ENCODE assay signal across 11 cellular contexts in genomic region chr2:133568598-133568997, GRCh38. TPM values are rescaled to one million over a fixed set of nuclear protein-coding genes. Genes with fewer than 3 reads are reported as not detected.
DNase-seq lines count a peak whose midpoint lies in the region; ATAC-seq, FAIRE-seq and TF ChIP-seq lines count a peak whose summit lies in the region.
"Had no signal": no experiment of that assay in that cellular context is flagged by ENCODE, and none has a peak within 500 bp of the region (broad histone marks: within the 10 kb centered on the region; RNA-seq: fewer than 3 reads in every experiment).

No MANE protein-coding gene starts in this region.

- H3F3A ChIP-seq in smooth muscle cell (ENCODE audit: low read depth): no peaks in the 10 kb centered on the region

- H3K9me3 ChIP-seq in right lobe of liver (no peaks in the 10 kb centered on the region), smooth muscle cell (replicated peaks; ENCODE audit: low read depth) (no peaks in the 10 kb centered on the region)
- H3K9me3 ChIP-seq: Peyer's patch had no signal

- H2AFZ ChIP-seq in smooth muscle cell (ENCODE audit: low read depth): peak overlapping the region; percentile 76

- H3K36me3 ChIP-seq in bronchial epithelial cell (ENCODE audit: control insufficient read depth, insufficient read depth, low read length) (no peaks in the 10 kb centered on the region), right lobe of liver (no peaks in the 10 kb centered on the region), smooth muscle cell (ENCODE audit: low read depth) (no peaks in the 10 kb centered on the region)
- H3K36me3 ChIP-seq: Peyer's patch had no signal

- peak overlapping the region; percentile 86; the same call in 1 of the 2 replicates for H3K4me3 Mint-ChIP-seq in HFFc6

- H4K20me1 ChIP-seq in smooth muscle cell (ENCODE audit: low read depth): no peaks in the 10 kb centered on the region

- H3K9ac ChIP-seq in smooth muscle cell (ENCODE audit: low read depth): no peak overlapping the region

- no peaks in the 10 kb centered on the region for H3K36me3 Mint-ChIP-seq in HFFc6 (ENCODE audit: low read depth)

- intact Hi-C loops in right lobe of liver (cut with DNase I): no loop called here

- peak in 3 of 4 donors; percentile 4 to 25 (median 4) for ATAC-seq in right lobe of liver
- no peak for ATAC-seq in GM21723 (IDR thresholded peaks at IDR 0.05; ENCODE audit: unreplicated experiment)

- peak overlapping the region; percentile 80 for H3K4me2 ChIP-seq in smooth muscle cell

- DNase-seq in HFFc6 (no peak), bronchial epithelial cell (ENCODE audit: low read depth) (peak; percentile 75), right lobe of liver (no peak), smooth muscle cell (lab: John Stamatoyannopoulos, UW; ENCODE audit: unreplicated experiment) (no peak), HCEC 1CT (no peak), NCI-H526 (lab: John Stamatoyannopoulos, UW) (no peak)
- DNase-seq: effector CD8-positive, alpha-beta T cell; stimulated activated CD4-positive, alpha-beta T cell treated with anti-CD3 and anti-CD28 coated beads, Interleukin-2, amount 100 ng/mL, for 48 hours; stimulated activated naive CD4-positive, alpha-beta T cell treated with Interleukin-2 at 50 U/mL for 16 hours had no signal

- H3K27me3 ChIP-seq in bronchial epithelial cell (ENCODE audit: control insufficient read depth, insufficient read depth, low read length): no peaks in the 10 kb centered on the region
- H3K27me3 ChIP-seq in right lobe of liver: no peaks in the 10 kb centered on the region
- no peaks in the 10 kb centered on the region for H3K27me3 ChIP-seq in smooth muscle cell (ENCODE audit: low read depth)
- H3K27me3 ChIP-seq: Peyer's patch had no signal

- 30% methylated on average over 5 of the region's 5 CpGs for WGBS in right lobe of liver (ENCODE audit: insufficient coverage, low coverage, low lambda C conversion rate, missing lambda C conversion rate)
- 79% methylated on average over 5 of the region's 5 CpGs for WGBS in smooth muscle cell (ENCODE audit: low lambda C conversion rate)

- FAIRE-seq in bronchial epithelial cell (lab: Jason Lieb, UNC): no peak

- H3K27ac ChIP-seq in right lobe of liver: peak overlapping the region; percentile 67 to 74 (median 69)
- H3K27ac ChIP-seq in smooth muscle cell (ENCODE audit: low read depth): peak overlapping the region; percentile 79

- H3K27me3 Mint-ChIP-seq in HFFc6 (ENCODE audit: insufficient read depth): no peaks in the 10 kb centered on the region

- peak overlapping the region; percentile 23 for H3K4me3 ChIP-seq in bronchial epithelial cell (ENCODE audit: low read depth, low read length)
- H3K4me3 ChIP-seq in right lobe of liver: peak overlapping the region; percentile 35 to 54 (median 54)
- H3K4me3 ChIP-seq in smooth muscle cell: peak overlapping the region; percentile 49

- no peak for TF ChIP-seq POLR2A in right lobe of liver (IDR thresholded peaks at IDR 0.05)

- H3K4me1 Mint-ChIP-seq in HFFc6 (ENCODE audit: low read depth): peaks cover 32% of the 10 kb centered on the region

- H3K9me3 Mint-ChIP-seq in HFFc6: no peaks in the 10 kb centered on the region

- peak overlapping the region; percentile 76; the same call in 1 of the 2 replicates for H3K27ac Mint-ChIP-seq in HFFc6

- TF ChIP-seq CTCF in HFFc6 (IDR thresholded peaks at IDR 0.05) (no peak), bronchial epithelial cell (IDR thresholded peaks at IDR 0.05; ENCODE audit: insufficient read depth, low read length, severe bottlenecking) (no peak), right lobe of liver (IDR thresholded peaks at IDR 0.05) (no peak), smooth muscle cell (IDR thresholded peaks at IDR 0.05; ENCODE audit: borderline replicate concordance, insufficient read depth, poor library complexity, severe bottlenecking) (no peak)

- no peaks in the 10 kb centered on the region for H3K79me2 ChIP-seq in smooth muscle cell (ENCODE audit: low read depth)

- peaks cover 0 to 7% (median 0%) of the 10 kb centered on the region in 4 donors for H3K4me1 ChIP-seq in right lobe of liver
- peaks cover 15% of the 10 kb centered on the region for H3K4me1 ChIP-seq in smooth muscle cell (ENCODE audit: low read depth)

RNA-seq across cellular contexts. Expression of gene NCKAP5, which starts 0.3 kb away (rescaled TPM):
- 1 to 10 TPM in 4 of 6 experiments, under 1 TPM in 2; 0.31 to 4.0 (median 3.1) TPM for total RNA-seq in HFFc6 (2021; fragmentation: NEBNext Ultra II Directional; extraction: Animal tissue kit (Norgen Biotek cat#: 25700))
- total RNA-seq in bronchial epithelial cell (0.26 and 1.4 TPM in 2 replicates), right lobe of liver (10 to 100 TPM in 1 of 6 experiments, 1 to 10 TPM in 5; 3.6 to 11.7 (median 6.9) TPM), smooth muscle cell (9.5 and 13.2 TPM in 2 replicates)
- polyA plus RNA-seq in smooth muscle cell: 4.3 and 4.6 TPM in 2 replicates
